Comparison of ENCODE assay signal across 8 cellular contexts in genomic region chr4:133154725-133155124, GRCh38. TPM values are rescaled to one million over a fixed set of nuclear protein-coding genes. Genes with fewer than 3 reads are reported as not detected.
DNase-seq lines count a peak whose midpoint lies in the region; ATAC-seq and TF ChIP-seq lines count a peak whose summit lies in the region.

No MANE protein-coding gene starts in this region.

- H3K9me3 ChIP-seq in neural progenitor cell (ENCODE audit: low read depth) = no peaks in the 10 kb centered on the region
- H3K9me3 ChIP-seq in naive thymus-derived CD4-positive, alpha-beta T cell (ENCODE audit: control insufficient read depth in 2 of 3, low read length in 3 of 3) = no peaks in the 10 kb centered on the region
- peaks cover 0 to 15% (median 0%) of the 10 kb centered on the region in 4 donors for H3K9me3 ChIP-seq in stomach

- WGBS in stomach, 5 donors = 32 to 36% (median 34%) methylated on average over 4 of the region's 4 CpGs

- H3K27me3 Mint-ChIP-seq in neural progenitor cell (ENCODE audit: insufficient read depth, low read depth) = peaks cover 26% of the 10 kb centered on the region
- peaks cover 36 to 52% (median 39%) of the 10 kb centered on the region in 5 donors for H3K27me3 Mint-ChIP-seq in naive thymus-derived CD4-positive, alpha-beta T cell

- H3K4me1 ChIP-seq in neural progenitor cell = peaks cover 6% of the 10 kb centered on the region
- no peaks in the 10 kb centered on the region for H3K4me1 ChIP-seq in naive thymus-derived CD4-positive, alpha-beta T cell (ENCODE audit: control insufficient read depth in 2 of 2, insufficient read depth in 2 of 2, low read length in 2 of 2)
- H3K4me1 ChIP-seq in stomach = peaks cover 22 to 39% (median 33%) of the 10 kb centered on the region in 4 donors

- DNase-seq in GM06990 (ENCODE audit: extremely low read depth, insufficient read length) (no peak), brain microvascular endothelial cell (peak; percentile 49), neural progenitor cell (ENCODE audit: low spot score) (peak; percentile 42), stomach (no peak), NCI-H1930 (lab: John Stamatoyannopoulos, UW) (no peak)
- DNase-seq in naive thymus-derived CD4-positive, alpha-beta T cell = no peak

- TF ChIP-seq CTCF in GM06990 (IDR thresholded peaks at IDR 0.05; ENCODE audit: insufficient read depth, low read length, poor library complexity, severe bottlenecking) (peak; percentile 34), LNCAP (IDR thresholded peaks at IDR 0.05) (peak; percentile 77), brain microvascular endothelial cell (IDR thresholded peaks at IDR 0.05; ENCODE audit: low read depth, low read length, missing control alignments) (peak; percentile 81), neural progenitor cell (IDR thresholded peaks at IDR 0.05) (peak; percentile 74), stomach (IDR thresholded peaks at IDR 0.05) (peak in 2 of 7 experiments; percentile 10 to 15)

- H3K27ac ChIP-seq in brain microvascular endothelial cell = no peak overlapping the region
- no peak overlapping the region for H3K27ac ChIP-seq in neural progenitor cell
- H3K27ac ChIP-seq in naive thymus-derived CD4-positive, alpha-beta T cell (ENCODE audit: low read depth, low read length) = no peak overlapping the region
- H3K27ac ChIP-seq in stomach = no peak overlapping the region

- H3K36me3 ChIP-seq in GM06990 (ENCODE audit: control insufficient read depth, insufficient read depth, low read length) (no peaks in the 10 kb centered on the region), brain microvascular endothelial cell (replicated peaks) (no peaks in the 10 kb centered on the region), neural progenitor cell (no peaks in the 10 kb centered on the region), stomach (no peaks in the 10 kb centered on the region)
- H3K36me3 ChIP-seq in naive thymus-derived CD4-positive, alpha-beta T cell (ENCODE audit: control insufficient read depth in 2 of 3, insufficient read depth in 3 of 3, low read length in 3 of 3) = no peaks in the 10 kb centered on the region

- peaks cover 41% of the 10 kb centered on the region for H3K4me1 Mint-ChIP-seq in neural progenitor cell
- H3K4me1 Mint-ChIP-seq in naive thymus-derived CD4-positive, alpha-beta T cell = peaks cover 1 to 19% (median 11%) of the 10 kb centered on the region in 7 donors

- no peak for TF ChIP-seq POLR2A in stomach (IDR thresholded peaks at IDR 0.05)

- H3F3A ChIP-seq in neural progenitor cell (ENCODE audit: low read depth) = peaks cover 12% of the 10 kb centered on the region

- in situ Hi-C loops in brain microvascular endothelial cell (cut with HindIII; ENCODE audit: low pct_ligation_motif_present, low sequenced_read_pairs) = no loop called here

- H3K79me2 ChIP-seq in neural progenitor cell (ENCODE audit: low read depth) = no peaks in the 10 kb centered on the region

- no peak overlapping the region for H3K9ac ChIP-seq in neural progenitor cell

- no peak overlapping the region for H2AFZ ChIP-seq in neural progenitor cell (replicated peaks)

- peaks cover 1% of the 10 kb centered on the region for H4K20me1 ChIP-seq in neural progenitor cell (ENCODE audit: low read depth)

- no peak overlapping the region for H3K4me2 ChIP-seq in neural progenitor cell

- ATAC-seq in naive thymus-derived CD4-positive, alpha-beta T cell = no peak
- no peak for ATAC-seq in HG03045 (IDR thresholded peaks at IDR 0.05; ENCODE audit: unreplicated experiment)

- CTCF ChIA-PET in naive thymus-derived CD4-positive, alpha-beta T cell (lab: Charles Lee) = no interaction called here

- H3K4me3 ChIP-seq in GM06990 (replicated peaks; ENCODE audit: low read depth, low read length) (no peak overlapping the region), brain microvascular endothelial cell (ENCODE audit: low read depth, low read length) (no peak overlapping the region), neural progenitor cell (no peak overlapping the region), stomach (no peak overlapping the region)
- H3K4me3 ChIP-seq in naive thymus-derived CD4-positive, alpha-beta T cell (ENCODE audit: low read length) = no peak overlapping the region

- no peaks in the 10 kb centered on the region for H3K36me3 Mint-ChIP-seq in neural progenitor cell
- H3K36me3 Mint-ChIP-seq in naive thymus-derived CD4-positive, alpha-beta T cell = peaks cover 0 to 12% (median 0%) of the 10 kb centered on the region in 5 donors

- POLR2A ChIA-PET in naive thymus-derived CD4-positive, alpha-beta T cell (lab: Charles Lee) = no interaction called here

- peak overlapping the region; percentile 54 for H3K4me3 Mint-ChIP-seq in neural progenitor cell
- no peak overlapping the region for H3K4me3 Mint-ChIP-seq in naive thymus-derived CD4-positive, alpha-beta T cell

- intact Hi-C loops in naive thymus-derived CD4-positive, alpha-beta T cell (cut with micrococcal nuclease) = no loop called here
- intact Hi-C loops in stomach (cut with DNase I; ENCODE audit: low total_unique reads) = no loop called here

- no peak overlapping the region for H3K27ac Mint-ChIP-seq in neural progenitor cell
- H3K27ac Mint-ChIP-seq in naive thymus-derived CD4-positive, alpha-beta T cell = no peak overlapping the region

- no peak for TF ChIP-seq EP300 in stomach (IDR thresholded peaks at IDR 0.05)

- no peaks in the 10 kb centered on the region for H3K9me3 Mint-ChIP-seq in neural progenitor cell
- H3K9me3 Mint-ChIP-seq in naive thymus-derived CD4-positive, alpha-beta T cell = peaks cover 0 to 12% (median 4%) of the 10 kb centered on the region in 11 donors

- H3K27me3 ChIP-seq in GM06990 (replicated peaks; ENCODE audit: control insufficient read depth, insufficient read depth, low read length) (no peaks in the 10 kb centered on the region), brain microvascular endothelial cell (replicated peaks) (no peaks in the 10 kb centered on the region), neural progenitor cell (peaks cover 48% of the 10 kb centered on the region), stomach (peaks cover 5 to 45% (median 45%) of the 10 kb centered on the region in 3 donors)
- H3K27me3 ChIP-seq in naive thymus-derived CD4-positive, alpha-beta T cell (ENCODE audit: control insufficient read depth in 2 of 2, insufficient read depth in 2 of 2, low read length in 2 of 2) = peaks cover 0 to 2% of the 10 kb centered on the region in 2 donors

RNA-seq across cellular contexts. Expression of gene PCDH10, which starts 5.6 kb away (rescaled TPM):
- total RNA-seq in neural progenitor cell (ENCODE audit: low replicate concordance) (0.15 and 0.46 TPM in 2 replicates), stomach (1 to 10 TPM in 2 of 5 donors, under 1 TPM in 1, not detected in 2; 0.29 to 9.4 (median 1.7) TPM)
- total RNA-seq in naive thymus-derived CD4-positive, alpha-beta T cell = not detected
- not detected for polyA plus RNA-seq in naive thymus-derived CD4-positive, alpha-beta T cell
- polyA plus RNA-seq in stomach = under 1 TPM in 2 of 3 donors, not detected in 1; 0.06 to 0.50 TPM

Comparison
In these comparisons a context has a peak if more than half of its experiments do, and no peak if none do; other contexts are left out.
1. DNase-seq: peak in brain microvascular endothelial cell (single experiment) and neural progenitor cell (single experiment); none in GM06990 (single experiment), naive thymus-derived CD4-positive, alpha-beta T cell (0 of 9), stomach (single experiment) and NCI-H1930 (0 of 2).